Comparison of ENCODE assay signal across 15 cellular contexts in the genomic region with DNA sequence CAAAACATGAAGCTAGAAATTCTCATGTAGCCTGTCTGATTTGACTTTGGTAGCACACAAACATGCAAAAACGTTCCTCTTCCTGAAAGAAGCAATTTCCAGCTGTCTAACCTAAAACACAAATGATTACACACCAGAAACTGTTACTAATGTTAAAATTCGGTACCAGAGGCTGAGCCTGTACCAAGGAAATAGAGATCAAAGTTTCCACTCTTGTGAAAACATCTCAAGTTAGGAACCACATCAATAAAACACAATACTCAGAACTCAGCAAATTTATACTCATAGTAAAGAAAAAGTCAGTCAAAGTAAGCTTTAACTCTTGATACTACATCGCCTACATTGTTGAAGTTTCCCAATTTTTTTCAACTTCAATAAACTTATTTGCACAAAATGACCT.
A peak's percentile ranks its signal among the peaks of the same experiment; 100 is the strongest.
DNase-seq lines count a peak whose midpoint lies in the region; ATAC-seq and TF ChIP-seq lines count a peak whose summit lies in the region.
"Had no signal": no experiment of that assay in that cellular context is flagged by ENCODE, and none has a peak within 500 bp of the region (broad histone marks: within the 10 kb centered on the region; RNA-seq: fewer than 3 reads in every experiment).

No MANE protein-coding gene starts in this region.

- peak overlapping the region; percentile 84 for H3K27ac Mint-ChIP-seq in CD8-positive, alpha-beta T cell
- peak overlapping the region; percentile 68 for H3K27ac Mint-ChIP-seq in activated B cell treated with CpG ODN at 0.5 μM for 24 hours
- H3K27ac Mint-ChIP-seq: HFFc6 had no signal

- intact Hi-C loops in CD8-positive, alpha-beta T cell (cut with DNase I, micrococcal nuclease) = loop anchor here in 1 of 2 experiments (1.0 to 2.0 kb wide), 2 partner anchors 14 to 108 kb away; a partner anchor contains a TSS
- intact Hi-C loops in activated B cell treated with CpG ODN at 0.5 μM for 24 hours (cut with micrococcal nuclease) = loop anchor here (2.0 kb wide), 1 partner anchor 16 kb away; no protein-coding TSS in a partner anchor
- intact Hi-C loops in left lung (cut with DNase I) = no loop called here
- intact Hi-C loops in right cardiac atrium (cut with DNase I) = no loop called here

- H3K27ac ChIP-seq in BLaER1 (no peak overlapping the region; the same call in 1 of the 2 replicates), left lung (peak overlapping the region in 1 of 2 donors; percentile 6), right cardiac atrium (ENCODE audit: low read length) (no peak overlapping the region)
- no peak overlapping the region for H3K27ac ChIP-seq in CD8-positive, alpha-beta T cell (ENCODE audit: low read depth, low read length)
- H3K27ac ChIP-seq: parathyroid adenoma, tibial artery had no signal

- no peaks in the 10 kb centered on the region for H3K27me3 Mint-ChIP-seq in CD8-positive, alpha-beta T cell (ENCODE audit: low read depth)
- H3K27me3 Mint-ChIP-seq in activated B cell treated with CpG ODN at 0.5 μM for 24 hours = no peaks in the 10 kb centered on the region

- no peak for DNase-seq in CD8-positive, alpha-beta T cell
- DNase-seq in activated B cell treated with CpG ODN at 0.5 μM for 24 hours (no peak), left lung (no peak), SW 1271 (lab: John Stamatoyannopoulos, UW) (no peak), NCI-H1930 (lab: John Stamatoyannopoulos, UW) (no peak), right cardiac atrium (no peak)
- DNase-seq: HFFc6, NCI-H2081 treated with DMSO at 0.1 percent for 48 hours, NCI-H69, tibial artery had no signal

- peak overlapping the region; percentile 20; the same call in 1 of the 2 replicates for H3K9ac ChIP-seq in BLaER1
- H3K9ac ChIP-seq: parathyroid adenoma had no signal

- ATAC-seq in CD8-positive, alpha-beta T cell = peak; percentile 91
- no peak for ATAC-seq in activated B cell treated with CpG ODN at 0.5 μM for 24 hours (ENCODE audit: low read depth)
- peak; percentile 24 for ATAC-seq in left lung
- no peak for ATAC-seq in GM18505 (IDR thresholded peaks at IDR 0.05; ENCODE audit: unreplicated experiment)
- ATAC-seq in right cardiac atrium = no peak
- ATAC-seq: Panc1, SK-N-SH treated with all-trans-retinoic acid at 6 μM for 48 hours had no signal

- peaks cover 46% of the 10 kb centered on the region for H3K4me1 Mint-ChIP-seq in CD8-positive, alpha-beta T cell (ENCODE audit: low read depth)
- H3K4me1 Mint-ChIP-seq in activated B cell treated with CpG ODN at 0.5 μM for 24 hours = peaks cover 65% of the 10 kb centered on the region

- TF ChIP-seq POLR2A in GM18505 (IDR thresholded peaks at IDR 0.05; ENCODE audit: borderline replicate concordance, extremely low read depth, insufficient read depth, insufficient read length) = no peak

- WGBS in right cardiac atrium = 61% methylated on average over 3 of the region's 3 CpGs

- H4K20me1 ChIP-seq in BLaER1 = no peaks in the 10 kb centered on the region

- H3K9me3 ChIP-seq in BLaER1 (peaks cover 20% of the 10 kb centered on the region), left lung (no peaks in the 10 kb centered on the region), right cardiac atrium (ENCODE audit: control insufficient read depth, low read length) (no peaks in the 10 kb centered on the region)
- H3K9me3 ChIP-seq in CD8-positive, alpha-beta T cell (ENCODE audit: low read length) = no peaks in the 10 kb centered on the region
- H3K9me3 ChIP-seq: tibial artery had no signal

- H3K27me3 ChIP-seq in BLaER1 (no peaks in the 10 kb centered on the region), left lung (no peaks in the 10 kb centered on the region), right cardiac atrium (ENCODE audit: control insufficient read depth, insufficient read depth) (no peaks in the 10 kb centered on the region)
- no peaks in the 10 kb centered on the region for H3K27me3 ChIP-seq in CD8-positive, alpha-beta T cell (ENCODE audit: insufficient read depth, low read length)
- H3K27me3 ChIP-seq: tibial artery had no signal

- H3K4me2 ChIP-seq in BLaER1 = peak overlapping the region; percentile 38

- H3K4me3 Mint-ChIP-seq in CD8-positive, alpha-beta T cell = peak overlapping the region; percentile 63
- H3K4me3 Mint-ChIP-seq in activated B cell treated with CpG ODN at 0.5 μM for 24 hours = no peak overlapping the region
- H3K4me3 Mint-ChIP-seq: HFFc6 had no signal

- no peak for TF ChIP-seq CTCF in CD8-positive, alpha-beta T cell (IDR thresholded peaks at IDR 0.05)
- TF ChIP-seq CTCF in activated B cell treated with CpG ODN at 0.5 μM for 24 hours (IDR thresholded peaks at IDR 0.05) = no peak
- no peak for TF ChIP-seq CTCF in left lung (IDR thresholded peaks at IDR 0.05)

- H3K36me3 ChIP-seq in BLaER1 (peaks cover 29% of the 10 kb centered on the region), left lung (peaks cover 0 to 5% of the 10 kb centered on the region in 2 donors)
- no peaks in the 10 kb centered on the region for H3K36me3 ChIP-seq in CD8-positive, alpha-beta T cell (ENCODE audit: insufficient read depth, low read length)

- H3K4me3 ChIP-seq in BLaER1 (no peak overlapping the region), left lung (no peak overlapping the region), right cardiac atrium (ENCODE audit: low read length) (no peak overlapping the region)
- H3K4me3 ChIP-seq in CD8-positive, alpha-beta T cell (ENCODE audit: low read depth, low read length) = no peak overlapping the region
- H3K4me3 ChIP-seq: tibial artery had no signal

- H3K9me3 Mint-ChIP-seq in CD8-positive, alpha-beta T cell = no peaks in the 10 kb centered on the region
- peaks cover 3% of the 10 kb centered on the region for H3K9me3 Mint-ChIP-seq in activated B cell treated with CpG ODN at 0.5 μM for 24 hours
- H3K9me3 Mint-ChIP-seq: HFFc6 had no signal

- POLR2A ChIA-PET in CD8-positive, alpha-beta T cell (lab: Charles Lee) = interaction anchor here (0.9 kb wide), 1 partner anchor 108 kb away, joined by 4 read pairs; a partner anchor contains a TSS
- POLR2A ChIA-PET in activated B cell treated with CpG ODN at 0.5 μM for 24 hours (lab: Charles Lee) = no interaction called here

- CTCF ChIA-PET in CD8-positive, alpha-beta T cell (lab: Charles Lee) = interaction anchor here (1.3 kb wide), 1 partner anchor 143 kb away, joined by 5 read pairs; no protein-coding TSS in a partner anchor
- CTCF ChIA-PET in activated B cell treated with CpG ODN at 0.5 μM for 24 hours (lab: Charles Lee) = interaction anchor here (0.9 kb wide), 1 partner anchor 22 kb away, joined by 3 read pairs; no protein-coding TSS in a partner anchor

- H3K36me3 Mint-ChIP-seq in CD8-positive, alpha-beta T cell = peaks cover 11% of the 10 kb centered on the region
- H3K36me3 Mint-ChIP-seq in activated B cell treated with CpG ODN at 0.5 μM for 24 hours (ENCODE audit: low read depth) = peaks cover 65% of the 10 kb centered on the region

- peaks cover 16% of the 10 kb centered on the region for H3K4me1 ChIP-seq in BLaER1
- H3K4me1 ChIP-seq in CD8-positive, alpha-beta T cell (ENCODE audit: insufficient read depth, low read length) = peaks cover 32% of the 10 kb centered on the region
- H3K4me1 ChIP-seq in left lung = peaks cover 0 to 8% of the 10 kb centered on the region in 2 donors
- H3K4me1 ChIP-seq in right cardiac atrium (ENCODE audit: control insufficient read depth, insufficient read depth, low read length) = peaks cover 2% of the 10 kb centered on the region
- H3K4me1 ChIP-seq: parathyroid adenoma had no signal

Comparison
In these comparisons a context has a peak if more than half of its experiments do, and no peak if none do; other contexts are left out.
1. ATAC-seq: peak in CD8-positive, alpha-beta T cell (single experiment) and left lung (single experiment); none in activated B cell treated with CpG ODN at 0.5 μM for 24 hours (single experiment), GM18505 (single experiment) and right cardiac atrium (0 of 2).